Comparison of ENCODE assay signal across 8 cellular contexts in the genomic region with DNA sequence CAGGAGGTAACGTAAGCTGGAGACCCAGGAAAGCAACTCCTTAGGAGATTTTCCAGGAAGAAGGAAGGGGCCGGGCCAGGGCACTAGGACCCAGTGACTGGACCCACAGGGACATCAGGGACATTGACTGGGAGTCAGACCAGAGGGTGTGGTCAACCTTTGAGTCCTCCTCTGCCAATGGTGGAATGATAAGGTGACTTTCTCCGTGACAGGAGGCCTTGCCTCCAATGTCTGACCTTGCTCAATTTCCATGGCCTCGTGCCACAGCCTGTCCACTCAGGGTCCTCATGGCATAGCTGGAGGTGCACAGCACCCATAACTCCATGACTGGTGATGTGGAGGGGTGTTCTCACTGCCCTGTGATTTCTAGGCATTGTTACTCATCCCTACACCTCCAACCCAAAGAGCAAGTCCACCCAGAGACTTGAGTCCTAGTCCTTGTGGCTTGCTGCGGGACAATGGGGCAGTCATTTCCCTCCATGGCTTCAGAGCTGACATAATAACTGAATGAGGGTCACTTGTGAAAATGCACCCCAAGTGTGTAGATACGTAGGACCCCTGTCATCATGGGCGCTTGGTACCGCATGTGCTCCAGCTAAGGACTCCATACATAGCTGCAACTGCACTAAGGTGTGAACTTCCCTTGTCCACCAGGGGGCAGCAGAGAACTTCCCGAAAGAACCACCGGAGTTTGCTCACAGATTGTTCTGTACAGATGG. TPM values are rescaled to one million over a fixed set of nuclear protein-coding genes. Genes with fewer than 3 reads are reported as not detected.
DNase-seq lines count a peak whose midpoint lies in the region; ATAC-seq and TF ChIP-seq lines count a peak whose summit lies in the region.

No MANE protein-coding gene starts in this region.

- H3K4me1 ChIP-seq in OCI-LY3 (ENCODE audit: low read length) = no peaks in the 10 kb centered on the region

- H2AFZ ChIP-seq in OCI-LY3 (ENCODE audit: low read depth, low read length) = no peak overlapping the region

- no peaks in the 10 kb centered on the region for H3K36me3 ChIP-seq in OCI-LY3 (replicated peaks; ENCODE audit: low read depth, low read length)

- H3K79me2 ChIP-seq in OCI-LY3 (ENCODE audit: low read length) = no peaks in the 10 kb centered on the region

- no peak overlapping the region for H3K27ac ChIP-seq in OCI-LY3 (ENCODE audit: low read length)

- DNase-seq in COLO829 (ENCODE audit: low spot score) (peak; percentile 96), HuH-7.5 (ENCODE audit: low spot score) (peak; percentile 79), epithelial cell of proximal tubule (ENCODE audit: low read depth) (no peak), myocyte (ENCODE audit: low read depth) (peak; percentile 93)
- DNase-seq in activated CD8-positive, alpha-beta memory T cell treated with anti-CD3 and anti-CD28 coated beads, Interleukin-2, amount 50 U/mL, for 4 hours = peak; percentile 80
- DNase-seq in stimulated activated CD8-positive, alpha-beta memory T cell treated with anti-CD3 and anti-CD28 coated beads, Interleukin-7, amount 100 ng/mL, for 1 hour (ENCODE audit: low read depth in 2 of 2) = peak; percentile 52 to 67

- H3K27me3 ChIP-seq in OCI-LY3 (ENCODE audit: low read depth, low read length) = no peaks in the 10 kb centered on the region

- H4K20me1 ChIP-seq in OCI-LY3 (ENCODE audit: insufficient read depth, low read length) = no peaks in the 10 kb centered on the region

- no peaks in the 10 kb centered on the region for H3K9me3 ChIP-seq in OCI-LY3 (ENCODE audit: insufficient read depth, low read length)

- no peak overlapping the region for H3K4me2 ChIP-seq in OCI-LY3 (ENCODE audit: low read length)

- ATAC-seq in GM21381 (IDR thresholded peaks at IDR 0.05; ENCODE audit: unreplicated experiment) = peak; percentile 92

- H3K9ac ChIP-seq in OCI-LY3 (ENCODE audit: low read length) = no peak overlapping the region

- H3K4me3 ChIP-seq in OCI-LY3 (ENCODE audit: low read length) (no peak overlapping the region), epithelial cell of proximal tubule (ENCODE audit: low read depth, low read length) (no peak overlapping the region)

- TF ChIP-seq CTCF in OCI-LY3 (IDR thresholded peaks at IDR 0.05; ENCODE audit: low read depth, low read length) (peak; percentile 91), epithelial cell of proximal tubule (conservative IDR thresholded peaks at IDR 0.05; ENCODE audit: low read depth, low read length) (peak; percentile 95)

RNA-seq across cellular contexts. Expression of gene AMBP, which starts 4.1 kb away (rescaled TPM):
- total RNA-seq in epithelial cell of proximal tubule = not detected in 2 replicates
- 0.36 and 1.5 TPM in 2 replicates for total RNA-seq in myocyte
- polyA plus RNA-seq in myocyte (2012) = 0.09 TPM

RNA-seq across cellular contexts. Expression of gene KIF12, which starts 16.9 kb away (rescaled TPM):
- 13.5 and 39.3 TPM in 2 replicates for total RNA-seq in epithelial cell of proximal tubule
- total RNA-seq in myocyte = not detected in 2 replicates
- polyA plus RNA-seq in myocyte (2012) = not detected

Comparison
In these comparisons a context has a peak if more than half of its experiments do, and no peak if none do; other contexts are left out.
1. RNA of gene KIF12, which starts 16.9 kb away (total RNA-seq): 13.5 to 39.3 TPM in epithelial cell of proximal tubule; not detected in myocyte; every median in the first group is over 10 times any median in the second.